26 cellular contexts compared by ENCODE assay signal in the genomic region with DNA sequence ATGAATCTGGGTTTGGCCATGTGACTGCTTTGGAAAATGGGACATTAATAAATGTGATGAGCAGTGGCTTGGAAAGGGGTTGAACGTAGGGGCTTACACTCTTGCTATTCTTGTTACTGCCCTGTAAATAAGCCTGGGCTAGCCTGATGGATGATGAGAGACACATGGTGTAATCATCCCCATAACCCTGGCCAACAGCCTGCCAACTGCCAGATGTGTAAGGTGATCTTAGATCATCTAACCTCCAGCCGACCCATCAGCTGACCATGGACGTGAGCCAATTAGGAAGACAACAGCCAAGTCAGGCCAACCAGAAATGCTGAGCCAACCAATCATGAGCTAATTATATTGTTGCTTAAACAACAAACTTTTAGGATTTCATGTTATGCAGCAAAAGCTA. TPM values are rescaled to one million over a fixed set of nuclear protein-coding genes. Genes with fewer than 3 reads are reported as not detected.
DNase-seq lines count a peak whose midpoint lies in the region; TF ChIP-seq lines count a peak whose summit lies in the region.
"Had no signal": no experiment of that assay in that cellular context is flagged by ENCODE, and none has a peak within 500 bp of the region (broad histone marks: within the 10 kb centered on the region; RNA-seq: fewer than 3 reads in every experiment).

No MANE protein-coding gene starts in this region.

- TF ChIP-seq CTCF in left ventricle myocardium inferior (IDR thresholded peaks at IDR 0.05; ENCODE audit: borderline replicate concordance) (no peak), dorsolateral prefrontal cortex (IDR thresholded peaks at IDR 0.05 in 54 of 56, conservative IDR thresholded peaks at IDR 0.05 in 2 of 56; ENCODE audit: low read depth in 1 of 56, partially characterized antibody in 56 of 56) (no peak)

- DNase-seq in left ventricle myocardium inferior (peak; percentile 16), cardiac septum (ENCODE audit: low spot score) (no peak), SJCRH30 (peak; percentile 3 to 12), fibroblast of the conjunctiva (ENCODE audit: low read depth) (peak; percentile 52), Ammon's horn (ENCODE audit: low spot score) (no peak), dorsolateral prefrontal cortex (no peak), SK-N-DZ (ENCODE audit: low spot score) (no peak)
- no peak for DNase-seq in stimulated activated naive CD4-positive, alpha-beta T cell (lab: John Stamatoyannopoulos, UW)
- DNase-seq: activated CD4-positive, alpha-beta T cell treated with anti-CD3 and anti-CD28 coated beads, Interleukin-2, amount 10 ng/mL, durations not matched to agents 7 days and 5 days; activated naive CD4-positive, alpha-beta T cell; activated T-cell treated with anti-CD3 and anti-CD28 coated beads, Interleukin-2, amount 50 U/mL, for 48 hours; body of pancreas; COR-L47; DMS79; islet precursor cell; naive thymus-derived CD8-positive, alpha-beta T cell; NCI-H2081 treated with DMSO at 0.1 percent for 48 hours; NCI-H345; NCI-H774; nucleus accumbens; SHP77 treated with DMSO at 0.1 percent for 48 hours; stomach; SW 1271; T-helper 9 cell; tibial artery had no signal

- H3K27me3 ChIP-seq in left ventricle myocardium inferior (ENCODE audit: low read depth) (no peaks in the 10 kb centered on the region), SJCRH30 (no peaks in the 10 kb centered on the region), dorsolateral prefrontal cortex (no peaks in the 10 kb centered on the region)
- H3K27me3 ChIP-seq: BLaER1 treated with 17β-estradiol and CSF1 and Interleukin-3, amounts not matched to agents 10 nM and 100 nM; body of pancreas; stomach; tibial artery had no signal

- H3K27ac ChIP-seq in left ventricle myocardium inferior (replicated peaks) (no peak overlapping the region), SJCRH30 (no peak overlapping the region), dorsolateral prefrontal cortex (no peak overlapping the region)
- H3K27ac ChIP-seq: BLaER1 treated with 17β-estradiol and CSF1 and Interleukin-3, amounts not matched to agents 10 nM and 100 nM; body of pancreas; stomach; tibial artery had no signal

- intact Hi-C loops in left ventricle myocardium inferior (cut with micrococcal nuclease) = no loop called here
- intact Hi-C loops in cardiac septum (cut with DNase I) = no loop called here
- intact Hi-C loops in dorsolateral prefrontal cortex (cut with DNase I) = no loop called here

- peaks cover 11% of the 10 kb centered on the region for H3K4me1 ChIP-seq in left ventricle myocardium inferior
- H3K4me1 ChIP-seq in SJCRH30 = no peaks in the 10 kb centered on the region
- H3K4me1 ChIP-seq: body of pancreas, stomach, tibial artery had no signal

- peaks cover 22% of the 10 kb centered on the region for H3K36me3 ChIP-seq in left ventricle myocardium inferior
- peaks cover 12% of the 10 kb centered on the region for H3K36me3 ChIP-seq in SJCRH30

- H3K9me3 ChIP-seq in left ventricle myocardium inferior (replicated peaks) = peaks cover 19% of the 10 kb centered on the region
- H3K9me3 ChIP-seq in SJCRH30 (replicated peaks) = no peaks in the 10 kb centered on the region
- H3K9me3 ChIP-seq: body of pancreas had no signal

- H3K4me3 ChIP-seq in left ventricle myocardium inferior (no peak overlapping the region), SJCRH30 (no peak overlapping the region), dorsolateral prefrontal cortex (no peak overlapping the region)
- H3K4me3 ChIP-seq: BLaER1 treated with 17β-estradiol and CSF1 and Interleukin-3, amounts not matched to agents 10 nM and 100 nM; body of pancreas; stomach; tibial artery had no signal

RNA-seq across cellular contexts. Expression of gene FBXO30, which starts 25.2 kb away (rescaled TPM):
- total RNA-seq in left ventricle myocardium inferior (16.7 TPM), cardiac septum (15.6 TPM), dorsolateral prefrontal cortex (10 to 100 TPM in 118 of 120 experiments, 1 to 10 TPM in 2; 9.7 to 17.6 (median 13.0) TPM)
- total RNA-seq in SJCRH30 (2014; rRNA removed; shearing (Covaris generic)) = 11.6 and 12.8 TPM in 2 replicates
- 8.2 and 9.3 TPM in 2 replicates for polyA plus RNA-seq in SK-N-DZ (2014; cell fraction: cytosol; rRNA removed)
- 8.1 and 8.7 TPM in 2 replicates for polyA plus RNA-seq in SK-N-DZ (2014; cell fraction: nucleus; rRNA removed)

RNA-seq across cellular contexts. Expression of gene EPM2A, which starts 54.1 kb away (rescaled TPM):
- total RNA-seq in left ventricle myocardium inferior (41.3 TPM), cardiac septum (42.9 TPM), dorsolateral prefrontal cortex (10 to 100 TPM; 11.2 to 38.1 (median 25.3) TPM)
- total RNA-seq in SJCRH30 (2014; rRNA removed; shearing (Covaris generic)) = 2.4 and 3.1 TPM in 2 replicates
- polyA plus RNA-seq in SK-N-DZ (2014; cell fraction: cytosol; rRNA removed) = 7.1 and 10.6 TPM in 2 replicates
- polyA plus RNA-seq in SK-N-DZ (2014; cell fraction: nucleus; rRNA removed) = 5.4 and 8.8 TPM in 2 replicates

Comparison
In these comparisons a context has a peak if more than half of its experiments do, and no peak if none do; other contexts are left out.
1. DNase-seq: peak in left ventricle myocardium inferior (single experiment), SJCRH30 (2 of 2) and fibroblast of the conjunctiva (single experiment); none in cardiac septum (single experiment), Ammon's horn (single experiment), stimulated activated naive CD4-positive, alpha-beta T cell (0 of 6), dorsolateral prefrontal cortex (0 of 10) and SK-N-DZ (single experiment).